1 cellular context compared by ENCODE assay signal in genomic region chr10:8159628-8160165, GRCh38.
TF ChIP-seq lines count a peak whose summit lies in the region.

No MANE protein-coding gene starts in this region.

TF ChIP-seq in HEK293, 187 proteins besides CTCF, POLR2A, EP300 and RAD21 (continued from another document):
- TF ChIP-seq, protein P1, sequence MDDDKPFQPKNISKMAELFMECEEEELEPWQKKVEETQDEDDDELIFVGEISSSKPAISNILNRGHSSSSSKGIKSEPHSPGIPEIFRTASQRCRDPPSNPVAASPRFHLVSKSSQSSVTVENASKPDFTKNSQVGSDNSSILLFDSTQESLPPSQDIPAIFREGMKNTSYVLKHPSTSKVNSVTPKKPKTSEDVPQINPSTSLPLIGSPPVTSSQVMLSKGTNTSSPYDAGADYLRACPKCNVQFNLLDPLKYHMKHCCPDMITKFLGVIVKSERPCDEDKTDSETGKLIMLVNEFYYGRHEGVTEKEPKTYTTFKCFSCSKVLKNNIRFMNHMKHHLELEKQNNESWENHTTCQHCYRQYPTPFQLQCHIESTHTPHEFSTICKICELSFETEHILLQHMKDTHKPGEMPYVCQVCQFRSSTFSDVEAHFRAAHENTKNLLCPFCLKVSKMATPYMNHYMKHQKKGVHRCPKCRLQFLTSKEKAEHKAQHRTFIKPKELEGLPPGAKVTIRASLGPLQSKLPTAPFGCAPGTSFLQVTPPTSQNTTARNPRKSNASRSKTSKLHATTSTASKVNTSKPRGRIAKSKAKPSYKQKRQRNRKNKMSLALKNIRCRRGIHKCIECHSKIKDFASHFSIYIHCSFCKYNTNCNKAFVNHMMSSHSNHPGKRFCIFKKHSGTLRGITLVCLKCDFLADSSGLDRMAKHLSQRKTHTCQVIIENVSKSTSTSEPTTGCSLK (tag by site-specific recombination; IDR thresholded peaks at IDR 0.05) = no peak
- TF ChIP-seq ZNF776 (tag by site-specific recombination; IDR thresholded peaks at IDR 0.05; ENCODE audit: borderline replicate concordance) (no peak), ZNF701 (tag by site-specific recombination; IDR thresholded peaks at IDR 0.05) (no peak), OSR2 (tag by site-specific recombination; IDR thresholded peaks at IDR 0.05) (peak; percentile 77), ZNF112 (tag by site-specific recombination; IDR thresholded peaks at IDR 0.05) (no peak), ZNF560 (tag by site-specific recombination; IDR thresholded peaks at IDR 0.05; ENCODE audit: borderline replicate concordance) (no peak), ZNF558 (tag by site-specific recombination; IDR thresholded peaks at IDR 0.05) (0 out of 2 replicates have a peak, but pooled peaks have one; percentile 11), ZNF629 (tag by site-specific recombination; IDR thresholded peaks at IDR 0.05) (peak; percentile 57), INSM2 (tag by site-specific recombination; IDR thresholded peaks at IDR 0.05) (peak; percentile 47; the same call in 1 of the 2 replicates), ZNF248 (tag by site-specific recombination; IDR thresholded peaks at IDR 0.05) (no peak), ZNF335 (tag by site-specific recombination; conservative IDR thresholded peaks at IDR 0.05) (peak; percentile 7; the same call in 1 of the 2 replicates), ZNF843 (tag by site-specific recombination; IDR thresholded peaks at IDR 0.05) (peak; percentile 30; the same call in 1 of the 2 replicates), GFI1B (tag by site-specific recombination; IDR thresholded peaks at IDR 0.05) (0 out of 2 replicates have a peak, but pooled peaks have one; percentile 1), ZNF514 (tag by site-specific recombination; IDR thresholded peaks at IDR 0.05) (no peak), ZEB2 (tag by site-specific recombination; IDR thresholded peaks at IDR 0.05) (no peak), ZNF510 (tag by site-specific recombination; IDR thresholded peaks at IDR 0.05; ENCODE audit: insufficient replicate concordance) (no peak), ZXDB (tag by site-specific recombination; IDR thresholded peaks at IDR 0.05) (0 out of 2 replicates have a peak, but pooled peaks have one; percentile 39), ZNF366 (tag by site-specific recombination; conservative IDR thresholded peaks at IDR 0.05) (peak; percentile 61; the same call in 1 of the 2 replicates), YY2 (tag by site-specific recombination; IDR thresholded peaks at IDR 0.05) (no peak), ZNF37A (tag by site-specific recombination; IDR thresholded peaks at IDR 0.05) (no peak), ZNF184 (tag by site-specific recombination; IDR thresholded peaks at IDR 0.05) (peak; percentile 72), SCRT2 (tag by site-specific recombination; IDR thresholded peaks at IDR 0.05) (peak; percentile 66), SP2 (tag by site-specific recombination; IDR thresholded peaks at IDR 0.05) (peak; percentile 30), ZNF148 (tag by site-specific recombination; IDR thresholded peaks at IDR 0.05; ENCODE audit: borderline replicate concordance) (no peak), ZNF513 (tag by site-specific recombination; IDR thresholded peaks at IDR 0.05) (no peak), ZNF404 (tag by site-specific recombination; IDR thresholded peaks at IDR 0.05) (no peak), ZNF449 (tag by site-specific recombination; IDR thresholded peaks at IDR 0.05) (no peak), ZBTB21 (tag by site-specific recombination; IDR thresholded peaks at IDR 0.05) (peak; percentile 55; the same call in 1 of the 2 replicates), BCL11B (tag by site-specific recombination; IDR thresholded peaks at IDR 0.05; ENCODE audit: low read depth) (no peak), ZNF660 (tag by site-specific recombination; IDR thresholded peaks at IDR 0.05) (peak; percentile 46; the same call in 1 of the 2 replicates), ZNF18 (tag by site-specific recombination; IDR thresholded peaks at IDR 0.05) (no peak), ZNF48 (tag by site-specific recombination; IDR thresholded peaks at IDR 0.05) (no peak), KLF17 (tag by site-specific recombination; IDR thresholded peaks at IDR 0.05) (no peak), ZNF548 (tag by site-specific recombination; IDR thresholded peaks at IDR 0.05) (no peak), ZNF707 (tag by site-specific recombination; IDR thresholded peaks at IDR 0.05) (no peak), KLF10 (tag by site-specific recombination; IDR thresholded peaks at IDR 0.05) (no peak), ZSCAN18 (tag by site-specific recombination; IDR thresholded peaks at IDR 0.05) (no peak), ZNF175 (tag by site-specific recombination; IDR thresholded peaks at IDR 0.05) (no peak), RBAK (tag by site-specific recombination; IDR thresholded peaks at IDR 0.05) (no peak)
- TF ChIP-seq, protein P2, sequence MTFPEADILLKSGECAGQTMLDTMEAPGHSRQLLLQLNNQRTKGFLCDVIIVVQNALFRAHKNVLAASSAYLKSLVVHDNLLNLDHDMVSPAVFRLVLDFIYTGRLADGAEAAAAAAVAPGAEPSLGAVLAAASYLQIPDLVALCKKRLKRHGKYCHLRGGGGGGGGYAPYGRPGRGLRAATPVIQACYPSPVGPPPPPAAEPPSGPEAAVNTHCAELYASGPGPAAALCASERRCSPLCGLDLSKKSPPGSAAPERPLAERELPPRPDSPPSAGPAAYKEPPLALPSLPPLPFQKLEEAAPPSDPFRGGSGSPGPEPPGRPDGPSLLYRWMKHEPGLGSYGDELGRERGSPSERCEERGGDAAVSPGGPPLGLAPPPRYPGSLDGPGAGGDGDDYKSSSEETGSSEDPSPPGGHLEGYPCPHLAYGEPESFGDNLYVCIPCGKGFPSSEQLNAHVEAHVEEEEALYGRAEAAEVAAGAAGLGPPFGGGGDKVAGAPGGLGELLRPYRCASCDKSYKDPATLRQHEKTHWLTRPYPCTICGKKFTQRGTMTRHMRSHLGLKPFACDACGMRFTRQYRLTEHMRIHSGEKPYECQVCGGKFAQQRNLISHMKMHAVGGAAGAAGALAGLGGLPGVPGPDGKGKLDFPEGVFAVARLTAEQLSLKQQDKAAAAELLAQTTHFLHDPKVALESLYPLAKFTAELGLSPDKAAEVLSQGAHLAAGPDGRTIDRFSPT (tag by site-specific recombination; IDR thresholded peaks at IDR 0.05) = peak; percentile 17; the same call in 1 of the 2 replicates
- TF ChIP-seq, protein P3, sequence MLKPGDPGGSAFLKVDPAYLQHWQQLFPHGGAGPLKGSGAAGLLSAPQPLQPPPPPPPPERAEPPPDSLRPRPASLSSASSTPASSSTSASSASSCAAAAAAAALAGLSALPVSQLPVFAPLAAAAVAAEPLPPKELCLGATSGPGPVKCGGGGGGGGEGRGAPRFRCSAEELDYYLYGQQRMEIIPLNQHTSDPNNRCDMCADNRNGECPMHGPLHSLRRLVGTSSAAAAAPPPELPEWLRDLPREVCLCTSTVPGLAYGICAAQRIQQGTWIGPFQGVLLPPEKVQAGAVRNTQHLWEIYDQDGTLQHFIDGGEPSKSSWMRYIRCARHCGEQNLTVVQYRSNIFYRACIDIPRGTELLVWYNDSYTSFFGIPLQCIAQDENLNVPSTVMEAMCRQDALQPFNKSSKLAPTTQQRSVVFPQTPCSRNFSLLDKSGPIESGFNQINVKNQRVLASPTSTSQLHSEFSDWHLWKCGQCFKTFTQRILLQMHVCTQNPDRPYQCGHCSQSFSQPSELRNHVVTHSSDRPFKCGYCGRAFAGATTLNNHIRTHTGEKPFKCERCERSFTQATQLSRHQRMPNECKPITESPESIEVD (tag by site-specific recombination; IDR thresholded peaks at IDR 0.05) = peak; percentile 71
- TF ChIP-seq, protein P4, sequence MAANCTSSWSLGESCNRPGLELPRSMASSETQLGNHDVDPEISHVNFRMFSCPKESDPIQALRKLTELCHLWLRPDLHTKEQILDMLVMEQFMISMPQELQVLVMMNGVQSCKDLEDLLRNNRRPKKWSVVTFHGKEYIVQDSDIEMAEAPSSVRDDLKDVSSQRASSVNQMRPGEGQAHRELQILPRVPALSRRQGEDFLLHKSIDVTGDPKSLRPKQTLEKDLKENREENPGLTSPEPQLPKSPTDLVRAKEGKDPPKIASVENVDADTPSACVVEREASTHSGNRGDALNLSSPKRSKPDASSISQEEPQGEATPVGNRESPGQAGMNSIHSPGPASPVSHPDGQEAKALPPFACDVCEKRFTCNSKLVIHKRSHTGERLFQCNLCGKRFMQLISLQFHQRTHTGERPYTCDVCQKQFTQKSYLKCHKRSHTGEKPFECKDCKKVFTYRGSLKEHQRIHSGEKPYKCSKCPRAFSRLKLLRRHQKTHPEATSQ (tag by site-specific recombination; IDR thresholded peaks at IDR 0.05) = no peak
